ENCODE assay signal across 8 cellular contexts in genomic region chr6:74091133-74091793, GRCh38.
DNase-seq lines count a peak whose midpoint lies in the region; ATAC-seq and TF ChIP-seq lines count a peak whose summit lies in the region.

No MANE protein-coding gene starts in this region.

- ATAC-seq in GM19351 (IDR thresholded peaks at IDR 0.05; ENCODE audit: unreplicated experiment) (peak; percentile 76), gastrocnemius medialis (peak in 1 of 2 donors; percentile 36)
- no peak for ATAC-seq in stimulated activated naive B cell treated with anti-CD40 and anti-IgM and Interleukin-4, amounts not matched to agents 10 μg/mL and 1 μg/mL and 100 μg/mL, for 72 hours (replicated peaks)

- no peak overlapping the region for H3K4me3 ChIP-seq in SU-DHL-6 (ENCODE audit: insufficient read depth, low read length, poor library complexity, severe bottlenecking)
- no peak overlapping the region for H3K4me3 ChIP-seq in gastrocnemius medialis

- intact Hi-C loops in gastrocnemius medialis (cut with DNase I; ENCODE audit: low total_unique reads), result loop anchor here (1.0 kb wide), 1 partner anchor 1118 kb away; no protein-coding TSS in a partner anchor

- no peaks in the 10 kb centered on the region for H3K9me3 Mint-ChIP-seq in glutamatergic neuron (ENCODE audit: unreplicated experiment)
- H3K9me3 Mint-ChIP-seq in stimulated activated naive B cell treated with anti-CD40 and anti-IgM and Interleukin-4, amounts not matched to agents 10 μg/mL and 1 μg/mL and 100 μg/mL, for 72 hours, result no peaks in the 10 kb centered on the region

- H4K20me1 ChIP-seq in SU-DHL-6 (ENCODE audit: low read depth, low read length), result no peaks in the 10 kb centered on the region

- TF ChIP-seq CTCF in SU-DHL-6 (IDR thresholded peaks at IDR 0.05; ENCODE audit: insufficient read depth, low read length, poor library complexity, severe bottlenecking) (peak; percentile 70), glutamatergic neuron (IDR thresholded peaks at IDR 0.05; ENCODE audit: partially characterized antibody, unreplicated experiment) (peak; percentile 90), gastrocnemius medialis (IDR thresholded peaks at IDR 0.05 in 4 of 5, conservative IDR thresholded peaks at IDR 0.05 in 1 of 5) (peak; percentile 30 to 56 (median 39))

- peaks cover 2% of the 10 kb centered on the region for H3K27me3 Mint-ChIP-seq in glutamatergic neuron (ENCODE audit: unreplicated experiment)
- peaks cover 3 to 5% of the 10 kb centered on the region in 2 donors for H3K27me3 Mint-ChIP-seq in stimulated activated naive B cell treated with anti-CD40 and anti-IgM and Interleukin-4, amounts not matched to agents 10 μg/mL and 1 μg/mL and 100 μg/mL, for 72 hours

- TF ChIP-seq POLR2A in gastrocnemius medialis (IDR thresholded peaks at IDR 0.05), result no peak

- H3K27me3 ChIP-seq in SU-DHL-6 (ENCODE audit: low read length) (no peaks in the 10 kb centered on the region), gastrocnemius medialis (no peaks in the 10 kb centered on the region)

- H2AFZ ChIP-seq in SU-DHL-6 (ENCODE audit: low read depth, low read length, severe bottlenecking), result no peak overlapping the region

- peak; percentile 20 for DNase-seq in COR-L47 (lab: John Stamatoyannopoulos, UW)
- DNase-seq in Kasumi-1 (lab: John Stamatoyannopoulos, UW), result peak; percentile 61 to 86
- DNase-seq in glutamatergic neuron, result no peak
- DNase-seq in gastrocnemius medialis, result no peak
- no peak for DNase-seq in stimulated activated naive B cell treated with anti-CD40 and anti-IgM and Interleukin-4, amounts not matched to agents 10 μg/mL and 1 μg/mL and 100 μg/mL, for 72 hours
- DNase-seq in GOT3 (lab: John Stamatoyannopoulos, UW), result no peak

- H3K9me2 ChIP-seq in SU-DHL-6 (replicated peaks; ENCODE audit: insufficient read depth, low read length), result no peaks in the 10 kb centered on the region

- no peak overlapping the region for H3K4me3 Mint-ChIP-seq in glutamatergic neuron (ENCODE audit: unreplicated experiment)
- no peak overlapping the region for H3K4me3 Mint-ChIP-seq in stimulated activated naive B cell treated with anti-CD40 and anti-IgM and Interleukin-4, amounts not matched to agents 10 μg/mL and 1 μg/mL and 100 μg/mL, for 72 hours

- no peaks in the 10 kb centered on the region for H3K36me3 ChIP-seq in SU-DHL-6 (ENCODE audit: low read length)
- no peaks in the 10 kb centered on the region for H3K36me3 ChIP-seq in gastrocnemius medialis

- H3K4me2 ChIP-seq in SU-DHL-6 (ENCODE audit: low read depth, low read length, poor library complexity, severe bottlenecking), result no peak overlapping the region

- no peaks in the 10 kb centered on the region for H3K4me1 Mint-ChIP-seq in glutamatergic neuron (ENCODE audit: low read depth, unreplicated experiment)
- H3K4me1 Mint-ChIP-seq in stimulated activated naive B cell treated with anti-CD40 and anti-IgM and Interleukin-4, amounts not matched to agents 10 μg/mL and 1 μg/mL and 100 μg/mL, for 72 hours, result no peaks in the 10 kb centered on the region

- H3K9me3 ChIP-seq in SU-DHL-6 (ENCODE audit: insufficient read depth, low read length), result no peaks in the 10 kb centered on the region
- no peaks in the 10 kb centered on the region for H3K9me3 ChIP-seq in gastrocnemius medialis

- H3K27ac Mint-ChIP-seq in glutamatergic neuron (ENCODE audit: unreplicated experiment), result no peak overlapping the region
- no peak overlapping the region for H3K27ac Mint-ChIP-seq in stimulated activated naive B cell treated with anti-CD40 and anti-IgM and Interleukin-4, amounts not matched to agents 10 μg/mL and 1 μg/mL and 100 μg/mL, for 72 hours

- H3F3A ChIP-seq in SU-DHL-6 (ENCODE audit: insufficient read depth), result no peaks in the 10 kb centered on the region

- no peaks in the 10 kb centered on the region for H3K4me1 ChIP-seq in gastrocnemius medialis

- H3K27ac ChIP-seq in SU-DHL-6 (ENCODE audit: low read depth, low read length) (no peak overlapping the region), gastrocnemius medialis (no peak overlapping the region)

- H3K9ac ChIP-seq in SU-DHL-6 (ENCODE audit: low read length), result no peak overlapping the region

- in situ Hi-C loops in gastrocnemius medialis (cut with MboI; ENCODE audit: low sequenced_read_pairs in 4 of 4), result loop anchor here (10.0 to 25.0 kb wide), 2 partner anchors 1114 to 1121 kb away; partner anchors contain the start of gene COL12A1 (in 4 of the 4)

- no peaks in the 10 kb centered on the region for H3K79me2 ChIP-seq in SU-DHL-6 (ENCODE audit: insufficient read depth, low read length)

- H3K36me3 Mint-ChIP-seq in glutamatergic neuron (ENCODE audit: unreplicated experiment), result no peaks in the 10 kb centered on the region
- no peaks in the 10 kb centered on the region for H3K36me3 Mint-ChIP-seq in stimulated activated naive B cell treated with anti-CD40 and anti-IgM and Interleukin-4, amounts not matched to agents 10 μg/mL and 1 μg/mL and 100 μg/mL, for 72 hours

Comparison
In these comparisons a context has a peak if more than half of its experiments do, and no peak if none do; other contexts are left out.
1. DNase-seq: peak in COR-L47 (single experiment) and Kasumi-1 (2 of 2); none in glutamatergic neuron (single experiment), gastrocnemius medialis (0 of 2), stimulated activated naive B cell treated with anti-CD40 and anti-IgM and Interleukin-4, amounts not matched to agents 10 μg/mL and 1 μg/mL and 100 μg/mL, for 72 hours (single experiment) and GOT3 (single experiment).
2. CTCF ChIP-seq: peak in every context shown above with its lines; median percentile 90 in glutamatergic neuron; 70 in SU-DHL-6; 39 in gastrocnemius medialis.